In the genomic region with DNA sequence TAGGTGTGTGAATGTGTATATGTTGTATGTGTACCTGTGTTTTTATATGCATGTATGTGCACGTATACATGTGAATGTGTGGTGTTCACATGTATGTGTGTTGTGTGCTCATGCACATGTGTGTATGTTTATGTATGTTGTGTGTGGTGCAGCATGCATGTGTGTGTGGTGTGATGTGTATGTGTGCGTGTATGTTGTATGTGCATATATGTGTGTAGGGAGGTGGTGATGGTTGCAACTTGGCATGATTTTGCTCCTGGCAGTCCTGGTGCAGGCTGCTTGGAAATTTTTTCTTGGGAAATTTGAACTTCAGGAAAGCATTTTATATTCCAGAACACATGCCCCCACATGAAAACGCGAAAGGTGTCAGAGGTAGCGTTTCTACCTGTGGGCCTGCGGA, we compare ENCODE assay signal across 22 cellular contexts.
"Had no signal": no experiment of that assay in that cellular context is flagged by ENCODE, and none has a peak within 500 bp of the region (broad histone marks: within the 10 kb centered on the region; RNA-seq: fewer than 3 reads in every experiment).

No MANE protein-coding gene starts in this region.

- H3K4me3 Mint-ChIP-seq: immature natural killer cell, mesothelial cell of epicardium had no signal

- H3K4me1 ChIP-seq: foreskin keratinocyte, gastroesophageal sphincter, heart left ventricle, left lung, lower lobe of right lung had no signal

- FAIRE-seq: colon, endothelial cell of umbilical vein, frontal cortex, keratinocyte had no signal

- H2AFZ ChIP-seq: hepatocyte had no signal

- H3K27ac Mint-ChIP-seq: immature natural killer cell, mesothelial cell of epicardium had no signal

- H3K36me3 ChIP-seq: gastroesophageal sphincter, heart left ventricle, left lung, lower lobe of right lung had no signal

- ATAC-seq: foreskin keratinocyte, gastroesophageal sphincter, heart left ventricle, left cardiac atrium, left lung, left ventricle myocardium superior, lower lobe of right lung, mucosa of descending colon had no signal

- DNase-seq: dermis blood vessel endothelial cell; dorsolateral prefrontal cortex; effector CD4-positive, alpha-beta T cell; effector memory CD4-positive, alpha-beta T cell; foreskin keratinocyte; heart left ventricle; hypothalamus; immature natural killer cell; left cardiac atrium; left lung; left ventricle myocardium superior; lower lobe of right lung; mesenchymal stem cell; mucosa of descending colon had no signal

- H3K4me3 ChIP-seq: coronary artery, dorsolateral prefrontal cortex, gastroesophageal sphincter, heart left ventricle, hepatocyte, left lung, lower lobe of right lung, mucosa of descending colon had no signal

- H3K27ac ChIP-seq: coronary artery, dorsolateral prefrontal cortex, foreskin keratinocyte, gastroesophageal sphincter, heart left ventricle, hepatocyte, left lung, lower lobe of right lung had no signal

- H3K4me2 ChIP-seq: hepatocyte had no signal

- H3K27me3 ChIP-seq: dorsolateral prefrontal cortex, foreskin keratinocyte, hepatocyte, left lung had no signal

- H3K4me1 Mint-ChIP-seq: mesothelial cell of epicardium had no signal

- H3K79me2 ChIP-seq: hepatocyte had no signal
